15 cellular contexts compared by ENCODE assay signal in genomic region chr12:125015680-125016310, GRCh38. TPM values are rescaled to one million over a fixed set of nuclear protein-coding genes. Genes with fewer than 3 reads are reported as not detected.
DNase-seq lines count a peak whose midpoint lies in the region; ATAC-seq, FAIRE-seq and TF ChIP-seq lines count a peak whose summit lies in the region.
"Had no signal": no experiment of that assay in that cellular context is flagged by ENCODE, and none has a peak within 500 bp of the region (broad histone marks: within the 10 kb centered on the region; RNA-seq: fewer than 3 reads in every experiment).

No MANE protein-coding gene starts in this region.

- H3K4me3 ChIP-seq in HepG2 (replicated peaks in 1 of 3; ENCODE audit: insufficient read depth in 1 of 3, low read depth in 2 of 3, low read length in 3 of 3) (no peak overlapping the region), right lobe of liver (no peak overlapping the region), WERI-Rb-1 (ENCODE audit: low read depth, low read length) (no peak overlapping the region)
- H3K4me3 ChIP-seq: GM23248, vagina had no signal

- intact Hi-C loops in HepG2 (cut with micrococcal nuclease; ENCODE audit: unreplicated experiment) (no loop called here), right lobe of liver (cut with DNase I) (no loop called here)

- WGBS in HepG2 (ENCODE audit: low lambda C conversion rate): 96% methylated on average over 24 of the region's 24 CpGs
- 88% methylated on average over 19 of the region's 24 CpGs for WGBS in right lobe of liver (ENCODE audit: insufficient coverage, low coverage, low lambda C conversion rate, missing lambda C conversion rate)

- TF ChIP-seq EP300 in HepG2 (IDR thresholded peaks at IDR 0.05; ENCODE audit: low read depth in 2 of 2, low read length in 2 of 2): no peak
- no peak for TF ChIP-seq EP300 in HepG2 (CRISPR knock-in tag; IDR thresholded peaks at IDR 0.05; ENCODE audit: borderline replicate concordance)

- CTCF ChIA-PET in HepG2 (lab: Yijun Ruan, JAX; ENCODE audit: low intra/inter-chr PET ratio, low total read pairs): no interaction called here

- H4K20me1 ChIP-seq in HepG2 (ENCODE audit: insufficient read depth, low read length): no peaks in the 10 kb centered on the region; the same call in 1 of the 2 replicates

- TSS peak; percentile 40 for BruUV-seq in HepG2 (replicated peaks; lab: Mats Ljungman, UMichigan)

- peaks cover 4% of the 10 kb centered on the region for H3K79me2 ChIP-seq in HepG2 (ENCODE audit: insufficient read depth, low read length)

- TF ChIP-seq RAD21 in HepG2 (CRISPR knock-in tag; IDR thresholded peaks at IDR 0.05): no peak

- POLR2A ChIA-PET in HepG2 (lab: Yijun Ruan, JAX): no interaction called here

- ATAC-seq in HepG2: no peak
- no peak for ATAC-seq in right lobe of liver
- no peak for ATAC-seq in GM21576 (IDR thresholded peaks at IDR 0.05; ENCODE audit: unreplicated experiment)
- ATAC-seq: activated T-cell treated with anti-CD3 and anti-CD28 coated beads, Interleukin-2, amount 50 U/mL, for 4 hours had no signal

- no peaks in the 10 kb centered on the region for H3K4me1 ChIP-seq in HepG2 (ENCODE audit: insufficient read depth, low read length)
- no peaks in the 10 kb centered on the region for H3K4me1 ChIP-seq in right lobe of liver
- H3K4me1 ChIP-seq: vagina had no signal

- FAIRE-seq in HepG2 (lab: Jason Lieb, UNC): no peak
- no peak for FAIRE-seq in GM12892 (lab: Jason Lieb, UNC)

- DNase-seq in HepG2 (ENCODE audit: low spot score): no peak
- DNase-seq in right lobe of liver: no peak
- peak; percentile 41 for DNase-seq in WERI-Rb-1
- DNase-seq in hypothalamus (lab: John Stamatoyannopoulos, UW): peak in 27 of 51 donors; percentile 6 to 64 (median 32)
- DNase-seq in T-helper 1 cell: no peak
- no peak for DNase-seq in SKM-1 (lab: John Stamatoyannopoulos, UW; ENCODE audit: unreplicated experiment)
- no peak for DNase-seq in GM12892 (ENCODE audit: insufficient read length)
- DNase-seq: ACHN; activated CD4-positive, alpha-beta T cell treated with anti-CD3 and anti-CD28 coated beads, Interleukin-2, amount 10 ng/mL, durations not matched to agents 24 days and 14 days; activated T-cell treated with anti-CD3 and anti-CD28 coated beads, Interleukin-2, amount 50 U/mL, for 4 hours; GM23248; SIG-M5; stimulated activated CD4-positive, alpha-beta T cell treated with anti-CD3 and anti-CD28 coated beads, Interleukin-4, amount 100 ng/mL, for 1 hour had no signal

- TF ChIP-seq CTCF in HepG2 (CRISPR knock-in tag; IDR thresholded peaks at IDR 0.05) (no peak), right lobe of liver (IDR thresholded peaks at IDR 0.05) (no peak), WERI-Rb-1 (IDR thresholded peaks at IDR 0.05; ENCODE audit: low read depth, low read length) (no peak)

- H3K9me3 ChIP-seq in HepG2 (ENCODE audit: low read length) (no peaks in the 10 kb centered on the region), right lobe of liver (no peaks in the 10 kb centered on the region), WERI-Rb-1 (ENCODE audit: severe bottlenecking) (no peaks in the 10 kb centered on the region)
- H3K9me3 ChIP-seq: vagina had no signal

- TF ChIP-seq POLR2A in HepG2 (IDR thresholded peaks at IDR 0.05; ENCODE audit: insufficient read depth in 1 of 2, low read depth in 2 of 2, low read length in 2 of 2) (no peak), right lobe of liver (IDR thresholded peaks at IDR 0.05) (no peak), GM12892 (IDR thresholded peaks at IDR 0.05; ENCODE audit: low read depth, low read length) (no peak; the same call in 1 of the 2 replicates)

- H3K36me3 ChIP-seq in HepG2 (replicated peaks in 1 of 2; ENCODE audit: control insufficient read depth in 1 of 2, insufficient read depth in 2 of 2, low read length in 2 of 2): peaks cover 21 to 56% of the 10 kb centered on the region in 2 experiments
- no peaks in the 10 kb centered on the region for H3K36me3 ChIP-seq in right lobe of liver
- peaks cover 63% of the 10 kb centered on the region for H3K36me3 ChIP-seq in WERI-Rb-1
- H3K36me3 ChIP-seq: vagina had no signal

- H3K4me2 ChIP-seq in HepG2 (ENCODE audit: low read depth, low read length): no peak overlapping the region

- in situ Hi-C loops in HepG2 (cut with HindIII; ENCODE audit: extremely low pct_ligation_motif_present, low pct_unique_long_range_greater_than_20kb): no loop called here

- H2AFZ ChIP-seq in HepG2 (ENCODE audit: low read length): no peak overlapping the region
- H2AFZ ChIP-seq: GM23248 had no signal

- H3K27me3 ChIP-seq in HepG2 (ENCODE audit: control insufficient read depth in 1 of 2, insufficient read depth in 2 of 2, low read length in 2 of 2): no peaks in the 10 kb centered on the region
- no peaks in the 10 kb centered on the region for H3K27me3 ChIP-seq in right lobe of liver
- no peaks in the 10 kb centered on the region for H3K27me3 ChIP-seq in WERI-Rb-1 (ENCODE audit: insufficient read depth, low read depth, severe bottlenecking)
- H3K27me3 ChIP-seq: vagina had no signal

- H3K27ac ChIP-seq in HepG2 (ENCODE audit: extremely low read length, insufficient read depth, low read length) (no peak overlapping the region), right lobe of liver (no peak overlapping the region), WERI-Rb-1 (no peak overlapping the region)
- H3K27ac ChIP-seq: GM23248, vagina had no signal

- no peak overlapping the region for H3K9ac ChIP-seq in HepG2 (ENCODE audit: insufficient read depth, low read depth, low read length)
- H3K9ac ChIP-seq: GM23248 had no signal

RNA-seq across cellular contexts. Expression of gene BRI3BP, which starts 22.4 kb away (rescaled TPM):
- total RNA-seq in HepG2 (2016; rRNA removed; fragmentation: Illumina TruSeq; extraction: Trizol) (17.6 and 21.1 TPM in 2 replicates), right lobe of liver (10 to 100 TPM in 2 of 6 experiments, 1 to 10 TPM in 4; 4.7 to 11.4 (median 6.7) TPM)
- total RNA-seq in HepG2 (2016; cell fraction: cytosol; rRNA removed; fragmentation: Illumina TruSeq; extraction: Trizol; ENCODE audit: low read depth): 5.0 and 5.2 TPM in 2 replicates
- 16.5 and 21.3 TPM in 2 replicates for total RNA-seq in HepG2 (2016; cell fraction: insoluble cytoplasmic fraction; rRNA removed; fragmentation: Illumina TruSeq; extraction: Trizol)
- 14.9 and 15.7 TPM in 2 replicates for total RNA-seq in HepG2 (2016; cell fraction: membrane; rRNA removed; fragmentation: Illumina TruSeq; extraction: Trizol)
- 15.9 and 20.4 TPM in 2 replicates for total RNA-seq in HepG2 (2016; cell fraction: nucleus; rRNA removed; fragmentation: Illumina TruSeq; extraction: Trizol)
- 6.4 and 7.5 TPM in 2 replicates for polyA plus RNA-seq in HepG2 (2011; rRNA removed)
- polyA plus RNA-seq in HepG2 (2011; cell fraction: cytosol; rRNA removed): 6.3 and 6.6 TPM in 2 replicates
- polyA plus RNA-seq in HepG2 (2011; cell fraction: nucleus; rRNA removed): 2.9 and 3.0 TPM in 2 replicates
- 6.1 and 7.2 TPM in 2 replicates for polyA plus RNA-seq in HepG2 (2012)
- 4.9 and 5.3 TPM in 2 replicates for polyA plus RNA-seq in HepG2 (2016; cell fraction: cytosol; fragmentation: Illumina TruSeq; extraction: Trizol; ENCODE audit: low read depth)
- 13.2 and 14.3 TPM in 2 replicates for polyA plus RNA-seq in HepG2 (2016; cell fraction: insoluble cytoplasmic fraction; fragmentation: Illumina TruSeq; extraction: Trizol; ENCODE audit: low read depth)
- 9.2 TPM in 2 replicates for polyA plus RNA-seq in HepG2 (2016; cell fraction: membrane; fragmentation: Illumina TruSeq; extraction: Trizol; ENCODE audit: low read depth)
- 20.9 and 21.2 TPM in 2 replicates for polyA plus RNA-seq in HepG2 (2016; cell fraction: nucleus; fragmentation: Illumina TruSeq; extraction: Trizol; ENCODE audit: insufficient read depth, low read depth)
- 14.9 and 34.8 TPM in 2 replicates for polyA minus RNA-seq in HepG2 (2011; rRNA and poly(A)+ RNA removed; ENCODE audit: low replicate concordance)
- 10.7 and 11.1 TPM in 2 replicates for polyA minus RNA-seq in HepG2 (2011; cell fraction: cytosol; rRNA and poly(A)+ RNA removed)
- 5.8 and 6.5 TPM in 2 replicates for polyA minus RNA-seq in HepG2 (2011; cell fraction: nucleus; rRNA and poly(A)+ RNA removed)
- 19.7 TPM for polyA plus RNA-seq in GM12892 (2012; ENCODE audit: missing spikeins)

RNA-seq across cellular contexts. Expression of gene DHX37, which starts 26.9 kb away (rescaled TPM):
- total RNA-seq in HepG2 (2016; rRNA removed; fragmentation: Illumina TruSeq; extraction: Trizol) (19.4 and 20.9 TPM in 2 replicates), right lobe of liver (1 to 10 TPM; 5.2 to 8.7 (median 7.1) TPM)
- total RNA-seq in HepG2 (2016; cell fraction: cytosol; rRNA removed; fragmentation: Illumina TruSeq; extraction: Trizol; ENCODE audit: low read depth): 3.8 and 4.4 TPM in 2 replicates
- 14.2 and 21.8 TPM in 2 replicates for total RNA-seq in HepG2 (2016; cell fraction: insoluble cytoplasmic fraction; rRNA removed; fragmentation: Illumina TruSeq; extraction: Trizol)
- 8.0 TPM in 2 replicates for total RNA-seq in HepG2 (2016; cell fraction: membrane; rRNA removed; fragmentation: Illumina TruSeq; extraction: Trizol)
- total RNA-seq in HepG2 (2016; cell fraction: nucleus; rRNA removed; fragmentation: Illumina TruSeq; extraction: Trizol): 18.7 and 19.6 TPM in 2 replicates
- 6.0 and 7.6 TPM in 2 replicates for polyA plus RNA-seq in HepG2 (2011; rRNA removed)
- 3.9 and 5.3 TPM in 2 replicates for polyA plus RNA-seq in HepG2 (2011; cell fraction: cytosol; rRNA removed)
- polyA plus RNA-seq in HepG2 (2011; cell fraction: nucleus; rRNA removed): 26.9 and 32.7 TPM in 2 replicates
- polyA plus RNA-seq in HepG2 (2012): 7.8 and 12.7 TPM in 2 replicates
- 1.3 TPM in 2 replicates for polyA plus RNA-seq in HepG2 (2016; cell fraction: cytosol; fragmentation: Illumina TruSeq; extraction: Trizol; ENCODE audit: low read depth)
- polyA plus RNA-seq in HepG2 (2016; cell fraction: insoluble cytoplasmic fraction; fragmentation: Illumina TruSeq; extraction: Trizol; ENCODE audit: low read depth): 13.2 and 17.5 TPM in 2 replicates
- 2.9 and 3.7 TPM in 2 replicates for polyA plus RNA-seq in HepG2 (2016; cell fraction: membrane; fragmentation: Illumina TruSeq; extraction: Trizol; ENCODE audit: low read depth)
- polyA plus RNA-seq in HepG2 (2016; cell fraction: nucleus; fragmentation: Illumina TruSeq; extraction: Trizol; ENCODE audit: insufficient read depth, low read depth): 36.0 and 38.0 TPM in 2 replicates
- 23.1 and 33.6 TPM in 2 replicates for polyA minus RNA-seq in HepG2 (2011; rRNA and poly(A)+ RNA removed; ENCODE audit: low replicate concordance)
- 9.8 and 11.1 TPM in 2 replicates for polyA minus RNA-seq in HepG2 (2011; cell fraction: cytosol; rRNA and poly(A)+ RNA removed)
- 11.6 and 13.4 TPM in 2 replicates for polyA minus RNA-seq in HepG2 (2011; cell fraction: nucleus; rRNA and poly(A)+ RNA removed)
- 10.7 TPM for polyA plus RNA-seq in GM12892 (2012; ENCODE audit: missing spikeins)

RNA-seq across cellular contexts. Expression of gene AACS, which starts 49.4 kb away (rescaled TPM):
- total RNA-seq in HepG2 (2016; rRNA removed; fragmentation: Illumina TruSeq; extraction: Trizol) (26.3 and 28.8 TPM in 2 replicates), right lobe of liver (10 to 100 TPM in 1 of 6 experiments, 1 to 10 TPM in 5; 3.2 to 11.3 (median 4.8) TPM)
- 8.4 and 10.7 TPM in 2 replicates for total RNA-seq in HepG2 (2016; cell fraction: cytosol; rRNA removed; fragmentation: Illumina TruSeq; extraction: Trizol; ENCODE audit: low read depth)
- total RNA-seq in HepG2 (2016; cell fraction: insoluble cytoplasmic fraction; rRNA removed; fragmentation: Illumina TruSeq; extraction: Trizol): 22.7 and 29.1 TPM in 2 replicates
- 18.6 and 20.0 TPM in 2 replicates for total RNA-seq in HepG2 (2016; cell fraction: membrane; rRNA removed; fragmentation: Illumina TruSeq; extraction: Trizol)
- 22.1 and 23.1 TPM in 2 replicates for total RNA-seq in HepG2 (2016; cell fraction: nucleus; rRNA removed; fragmentation: Illumina TruSeq; extraction: Trizol)
- polyA plus RNA-seq in HepG2 (2011; rRNA removed): 23.3 and 23.5 TPM in 2 replicates
- 19.3 and 21.2 TPM in 2 replicates for polyA plus RNA-seq in HepG2 (2011; cell fraction: cytosol; rRNA removed)
- 37.9 and 38.1 TPM in 2 replicates for polyA plus RNA-seq in HepG2 (2011; cell fraction: nucleus; rRNA removed)
- polyA plus RNA-seq in HepG2 (2012): 23.5 and 30.2 TPM in 2 replicates
- 4.5 and 5.2 TPM in 2 replicates for polyA plus RNA-seq in HepG2 (2016; cell fraction: cytosol; fragmentation: Illumina TruSeq; extraction: Trizol; ENCODE audit: low read depth)
- polyA plus RNA-seq in HepG2 (2016; cell fraction: insoluble cytoplasmic fraction; fragmentation: Illumina TruSeq; extraction: Trizol; ENCODE audit: low read depth): 22.1 and 25.9 TPM in 2 replicates
- polyA plus RNA-seq in HepG2 (2016; cell fraction: membrane; fragmentation: Illumina TruSeq; extraction: Trizol; ENCODE audit: low read depth): 10.6 and 13.7 TPM in 2 replicates
- polyA plus RNA-seq in HepG2 (2016; cell fraction: nucleus; fragmentation: Illumina TruSeq; extraction: Trizol; ENCODE audit: insufficient read depth, low read depth): 30.6 and 33.2 TPM in 2 replicates
- polyA minus RNA-seq in HepG2 (2011; rRNA and poly(A)+ RNA removed; ENCODE audit: low replicate concordance): 35.1 and 50.6 TPM in 2 replicates
- polyA minus RNA-seq in HepG2 (2011; cell fraction: cytosol; rRNA and poly(A)+ RNA removed): 17.8 and 17.9 TPM in 2 replicates
- polyA minus RNA-seq in HepG2 (2011; cell fraction: nucleus; rRNA and poly(A)+ RNA removed): 23.1 and 26.7 TPM in 2 replicates
- polyA plus RNA-seq in GM12892 (2012; ENCODE audit: missing spikeins): 15.0 TPM

Comparison
In these comparisons a context has a peak if more than half of its experiments do, and no peak if none do; other contexts are left out.
1. DNase-seq: peak in WERI-Rb-1 (single experiment) and hypothalamus (27 of 51); none in HepG2 (single experiment), right lobe of liver (0 of 3), T-helper 1 cell (0 of 5), SKM-1 (single experiment) and GM12892 (single experiment).